Comparison of ENCODE assay signal across 20 cellular contexts in the genomic region with DNA sequence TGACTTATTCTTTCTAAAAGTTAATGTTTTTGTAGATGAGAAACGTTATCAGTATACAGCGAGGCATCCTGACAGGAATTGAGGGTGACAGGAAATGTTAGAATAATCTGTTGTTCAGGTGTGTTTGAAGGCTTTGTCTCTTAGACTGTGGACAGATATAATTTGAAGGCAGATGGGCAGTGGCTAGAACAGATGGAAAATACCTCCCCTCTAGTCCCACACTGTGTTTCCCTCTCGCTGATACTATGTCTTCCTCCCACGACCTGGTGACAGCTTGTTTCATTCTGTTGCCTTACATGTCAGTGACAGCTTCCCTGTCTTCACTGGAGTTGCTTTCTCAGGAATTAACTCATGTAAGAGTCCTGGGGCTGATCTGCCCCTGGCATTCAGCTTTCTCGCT.
DNase-seq lines count a peak whose midpoint lies in the region; ATAC-seq, FAIRE-seq and TF ChIP-seq lines count a peak whose summit lies in the region.
"Had no signal": no experiment of that assay in that cellular context is flagged by ENCODE, and none has a peak within 500 bp of the region (broad histone marks: within the 10 kb centered on the region; RNA-seq: fewer than 3 reads in every experiment).

No MANE protein-coding gene starts in this region.

- H3K4me1 ChIP-seq in BE2C, result no peaks in the 10 kb centered on the region; the same call in 1 of the 2 replicates

- H3K4me3 ChIP-seq in BE2C (ENCODE audit: low read depth, low read length), result no peak overlapping the region

- no peak for TF ChIP-seq CTCF in BE2C (IDR thresholded peaks at IDR 0.05; ENCODE audit: low read depth, low read length)

- H3K36me3 ChIP-seq in BE2C, result no peaks in the 10 kb centered on the region

- H3K27me3 ChIP-seq in BE2C, result no peaks in the 10 kb centered on the region

- FAIRE-seq in RCC 7860 (lab: Jason Lieb, UNC), result no peak
- FAIRE-seq: GM12891, H1 had no signal

- no peaks in the 10 kb centered on the region for H3K9me3 ChIP-seq in BE2C

- DNase-seq in NCI-H2171 treated with DMSO at 0.1 percent for 48 hours (lab: John Stamatoyannopoulos, UW), result peak; percentile 34
- DNase-seq in NCI-H2171 (lab: John Stamatoyannopoulos, UW), result no peak
- peak; percentile 75 for DNase-seq in cerebellum (ENCODE audit: low spot score)
- DNase-seq in left kidney (ENCODE audit: low read depth, low spot score), result peak; percentile 55
- no peak for DNase-seq in BE2C
- no peak for DNase-seq in RCC 7860 (ENCODE audit: low spot score)
- DNase-seq in NCI-H146 treated with DMSO at 0.1 percent for 48 hours (lab: John Stamatoyannopoulos, UW; ENCODE audit: unreplicated experiment), result no peak
- DNase-seq: 8988T; CD4-positive, alpha-beta T cell; DMS53; EL; MM.1S; NCI-H1092 treated with DMSO at 0.1 percent for 48 hours; NCI-H146; NCI-H2081; NCI-H510A; PC-3 had no signal

- ATAC-seq in GM19035 (IDR thresholded peaks at IDR 0.05; ENCODE audit: unreplicated experiment), result no peak
- ATAC-seq: PC-3 had no signal

Comparison
In these comparisons a context has a peak if more than half of its experiments do, and no peak if none do; other contexts are left out.
1. DNase-seq: peak in NCI-H2171 treated with DMSO at 0.1 percent for 48 hours (single experiment), cerebellum (single experiment) and left kidney (single experiment); none in NCI-H2171 (single experiment), BE2C (single experiment), RCC 7860 (single experiment) and NCI-H146 treated with DMSO at 0.1 percent for 48 hours (single experiment).